Comparison of ENCODE assay signal across 1 cellular context in the genomic region with DNA sequence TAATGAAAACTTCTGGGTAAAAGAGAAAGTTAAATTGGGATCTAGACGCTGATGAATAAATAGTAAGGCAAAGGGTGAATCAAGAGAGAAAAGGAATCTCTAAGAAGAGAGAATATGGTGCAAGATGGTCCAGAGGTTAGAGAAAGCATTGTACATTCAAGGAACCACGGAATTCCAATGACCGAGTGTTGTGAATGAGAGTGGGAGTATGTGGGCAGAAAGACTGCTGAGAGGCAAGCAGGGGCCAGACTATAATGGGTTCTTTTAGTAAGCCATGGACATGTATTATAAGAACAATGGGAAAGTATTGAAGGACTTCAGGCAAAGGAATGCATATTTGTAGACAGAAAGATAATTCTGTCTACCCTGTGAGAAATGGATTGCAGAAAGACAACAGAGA.
TF ChIP-seq lines count a peak whose summit lies in the region.

No MANE protein-coding gene starts in this region.

TF ChIP-seq in SK-N-SH, 30 proteins besides CTCF, POLR2A, EP300 and RAD21 (continued from another document):
- TF ChIP-seq TAF1 (IDR thresholded peaks at IDR 0.05; ENCODE audit: borderline replicate concordance, low read depth, low read length) (no peak), ELF1 (IDR thresholded peaks at IDR 0.05) (no peak), SMC3 (IDR thresholded peaks at IDR 0.05; ENCODE audit: low read depth, low read length) (no peak)
- TF ChIP-seq, protein P1, sequence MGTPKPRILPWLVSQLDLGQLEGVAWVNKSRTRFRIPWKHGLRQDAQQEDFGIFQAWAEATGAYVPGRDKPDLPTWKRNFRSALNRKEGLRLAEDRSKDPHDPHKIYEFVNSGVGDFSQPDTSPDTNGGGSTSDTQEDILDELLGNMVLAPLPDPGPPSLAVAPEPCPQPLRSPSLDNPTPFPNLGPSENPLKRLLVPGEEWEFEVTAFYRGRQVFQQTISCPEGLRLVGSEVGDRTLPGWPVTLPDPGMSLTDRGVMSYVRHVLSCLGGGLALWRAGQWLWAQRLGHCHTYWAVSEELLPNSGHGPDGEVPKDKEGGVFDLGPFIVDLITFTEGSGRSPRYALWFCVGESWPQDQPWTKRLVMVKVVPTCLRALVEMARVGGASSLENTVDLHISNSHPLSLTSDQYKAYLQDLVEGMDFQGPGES (IDR thresholded peaks at IDR 0.05; ENCODE audit: low read depth, low read length) = no peak
TF ChIP-seq in SK-N-SH: peak in this region for 0.
